In genomic region chr16:84889066-84889465, GRCh38 we compare ENCODE assay signal across 1 cellular context.
TF ChIP-seq lines count a peak whose summit lies in the region.

No MANE protein-coding gene starts in this region.

TF ChIP-seq in SK-N-SH treated with all-trans-retinoic acid at 6 μM for 48 hours, 23 proteins besides CTCF, POLR2A, EP300 and RAD21 (continued from another document):
- TF ChIP-seq TSHZ2 (CRISPR knock-in tag; IDR thresholded peaks at IDR 0.05) = no peak
